17 cellular contexts compared by ENCODE assay signal in the genomic region with DNA sequence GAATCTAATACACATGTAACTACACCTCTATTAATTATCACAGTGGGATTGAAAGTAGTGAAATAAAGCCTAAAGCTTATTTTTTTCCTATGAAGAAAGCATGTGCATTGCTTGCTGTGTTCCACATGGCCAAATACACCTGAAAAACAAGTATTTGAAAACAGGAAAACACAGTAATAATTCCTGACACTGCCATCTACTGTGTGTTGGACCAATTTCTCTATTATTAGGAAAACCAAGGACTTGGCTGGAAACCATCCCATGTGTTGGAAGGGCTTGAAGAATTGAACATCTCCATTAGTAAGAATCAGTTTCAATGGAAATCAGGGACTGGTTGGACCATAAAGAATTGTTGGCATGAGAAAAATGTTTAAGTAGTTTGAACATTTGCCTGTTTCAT.
DNase-seq lines count a peak whose midpoint lies in the region; ATAC-seq, FAIRE-seq and TF ChIP-seq lines count a peak whose summit lies in the region.
"Had no signal": no experiment of that assay in that cellular context is flagged by ENCODE, and none has a peak within 500 bp of the region (broad histone marks: within the 10 kb centered on the region; RNA-seq: fewer than 3 reads in every experiment).

No MANE protein-coding gene starts in this region.

- no peak overlapping the region for H2AFZ ChIP-seq in SK-N-SH (ENCODE audit: low read depth)

- ATAC-seq in A549 (no peak), left lobe of liver (peak; percentile 67), GM21515 (IDR thresholded peaks at IDR 0.05; ENCODE audit: unreplicated experiment) (no peak)

- 0 out of 3 replicates have a peak, but pooled peaks have one; percentile 13 for TF ChIP-seq CTCF in A549 (IDR thresholded peaks at IDR 0.05)
- peak; percentile 26 for TF ChIP-seq CTCF in SK-N-SH (IDR thresholded peaks at IDR 0.05)
- no peak for TF ChIP-seq CTCF in tibial artery (IDR thresholded peaks at IDR 0.05)

- TF ChIP-seq EP300 in A549 (IDR thresholded peaks at IDR 0.05) (no peak), SK-N-SH (IDR thresholded peaks at IDR 0.05; ENCODE audit: borderline replicate concordance in 1 of 2, low read depth in 1 of 2, low read length in 1 of 2) (no peak)

- intact Hi-C loops in tibial artery (cut with DNase I; ENCODE audit: low total_unique reads) = no loop called here

- CTCF ChIA-PET in A549 (lab: Yijun Ruan, JAX) (interaction anchor here (1.0 to 1.4 kb wide), 2 partner anchors 11 to 61 kb away, joined by 3 read pairs; no protein-coding TSS in a partner anchor), SK-N-SH (lab: Yijun Ruan, JAX) (interaction anchor here (1.0 to 3.8 kb wide), 6 partner anchors 9 to 407 kb away, joined by 3 to 18 read pairs (median 5); no protein-coding TSS in a partner anchor)

- H3K9ac ChIP-seq in SK-N-SH = no peak overlapping the region

- peak in 1 of 2 experiments; percentile 7 for DNase-seq in A549 (ENCODE audit: low read depth in 1 of 2, low spot score in 1 of 2)
- DNase-seq in HT-29 (ENCODE audit: low spot score) = peak; percentile 20
- no peak for DNase-seq in SK-N-SH
- no peak for DNase-seq in left lobe of liver (ENCODE audit: low spot score)
- DNase-seq in RPMI8226 = no peak
- no peak for DNase-seq in cerebellar nuclear complex (lab: John Stamatoyannopoulos, UW)
- no peak for DNase-seq in tibial artery
- DNase-seq: CD4-positive, alpha-beta memory T cell; H9; IMR-90; NCI-H1436 treated with DMSO at 0.1 percent for 48 hours; NCI-H2107; NCI-H226; NCI-H526 treated with DMSO at 0.1 percent for 48 hours; Peyer's patch; SHP77 treated with DMSO at 0.1 percent for 48 hours had no signal

- FAIRE-seq in A549 (lab: Jason Lieb, UNC) = no peak

- no peak overlapping the region for H3K4me3 ChIP-seq in A549
- no peak overlapping the region for H3K4me3 ChIP-seq in SK-N-SH (ENCODE audit: low read depth in 2 of 2, low read length in 1 of 2)
- H3K4me3 ChIP-seq in tibial artery = no peak overlapping the region
- H3K4me3 ChIP-seq: Peyer's patch had no signal

- POLR2A ChIA-PET in A549 (lab: Yijun Ruan, JAX) = no interaction called here
- POLR2A ChIA-PET in SK-N-SH (lab: Yijun Ruan, JAX) = no interaction called here

- H4K20me1 ChIP-seq in SK-N-SH (ENCODE audit: insufficient read depth) = no peaks in the 10 kb centered on the region

- H3K27me3 ChIP-seq in SK-N-SH (ENCODE audit: insufficient read depth) (no peaks in the 10 kb centered on the region), tibial artery (no peaks in the 10 kb centered on the region)
- H3K27me3 ChIP-seq: Peyer's patch had no signal

- H3K9me2 ChIP-seq in SK-N-SH = no peaks in the 10 kb centered on the region

- TF ChIP-seq POLR2A in A549 (IDR thresholded peaks at IDR 0.05; ENCODE audit: low read length) = no peak

- H3K79me2 ChIP-seq in SK-N-SH (ENCODE audit: insufficient read depth) = no peaks in the 10 kb centered on the region

- TF ChIP-seq RAD21 in A549 (conservative IDR thresholded peaks at IDR 0.05 in 1 of 2, IDR thresholded peaks at IDR 0.05 in 1 of 2) (peak; percentile 13; a peak in 1 of 5 replicates), SK-N-SH (IDR thresholded peaks at IDR 0.05; ENCODE audit: low read length) (no peak)

- H3K9me3 ChIP-seq in A549 = no peaks in the 10 kb centered on the region
- peaks cover 11% of the 10 kb centered on the region for H3K9me3 ChIP-seq in SK-N-SH
- peaks cover 0 to 7% (median 0%) of the 10 kb centered on the region in 3 donors for H3K9me3 ChIP-seq in tibial artery

- no peaks in the 10 kb centered on the region for H3F3A ChIP-seq in SK-N-SH (replicated peaks; ENCODE audit: insufficient read depth)

- H3K36me3 ChIP-seq in SK-N-SH (replicated peaks in 1 of 2; ENCODE audit: control insufficient read depth in 1 of 2, insufficient read depth in 2 of 2, low read length in 1 of 2) (no peaks in the 10 kb centered on the region), tibial artery (no peaks in the 10 kb centered on the region)
- H3K36me3 ChIP-seq: Peyer's patch had no signal

- H3K4me2 ChIP-seq in A549 (no peak overlapping the region), SK-N-SH (no peak overlapping the region)

- H3K27ac ChIP-seq in A549 = no peak overlapping the region
- no peak overlapping the region for H3K27ac ChIP-seq in SK-N-SH (ENCODE audit: low read depth in 2 of 2, low read length in 1 of 2)
- H3K27ac ChIP-seq in tibial artery = no peak overlapping the region
- H3K27ac ChIP-seq: Peyer's patch had no signal

- H3K4me1 ChIP-seq in A549 = no peaks in the 10 kb centered on the region
- H3K4me1 ChIP-seq in SK-N-SH (ENCODE audit: control insufficient read depth in 1 of 2, insufficient read depth in 2 of 2, low read depth in 1 of 2, low read length in 1 of 2) = no peaks in the 10 kb centered on the region
- no peaks in the 10 kb centered on the region for H3K4me1 ChIP-seq in tibial artery
- H3K4me1 ChIP-seq: Peyer's patch had no signal

TF ChIP-seq in A549, 52 proteins besides CTCF, POLR2A, EP300 and RAD21:
- no peak for TF ChIP-seq ESRRA (IDR thresholded peaks at IDR 0.05; ENCODE audit: borderline replicate concordance, low read length)
- TF ChIP-seq SMC3 (IDR thresholded peaks at IDR 0.05) = peak; percentile 27; the same call in 1 of the 3 replicates
- TF ChIP-seq, protein P1, sequence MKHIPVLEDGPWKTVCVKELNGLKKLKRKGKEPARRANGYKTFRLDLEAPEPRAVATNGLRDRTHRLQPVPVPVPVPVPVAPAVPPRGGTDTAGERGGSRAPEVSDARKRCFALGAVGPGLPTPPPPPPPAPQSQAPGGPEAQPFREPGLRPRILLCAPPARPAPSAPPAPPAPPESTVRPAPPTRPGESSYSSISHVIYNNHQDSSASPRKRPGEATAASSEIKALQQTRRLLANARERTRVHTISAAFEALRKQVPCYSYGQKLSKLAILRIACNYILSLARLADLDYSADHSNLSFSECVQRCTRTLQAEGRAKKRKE (CRISPR knock-in tag; IDR thresholded peaks at IDR 0.05; ENCODE audit: low read depth) = no peak

TF ChIP-seq in SK-N-SH, 30 proteins besides CTCF, POLR2A, EP300 and RAD21:
- TF ChIP-seq FOXJ3 (CRISPR knock-in tag; IDR thresholded peaks at IDR 0.05) = no peak

Comparison
In these comparisons a context has a peak if more than half of its experiments do, and no peak if none do; other contexts are left out.
1. CTCF ChIP-seq: peak in A549 (single experiment) and SK-N-SH (single experiment); none in tibial artery (0 of 2).
2. Of the 12 proteins assayed by ChIP-seq in both A549 and SK-N-SH: peak only in A549: RAD21 and SMC3; only in SK-N-SH: none; in both: CTCF; in neither: 9.